In genomic region chr11:47564366-47564765, GRCh38 we compare ENCODE assay signal across 15 cellular contexts. TPM values are rescaled to one million over a fixed set of nuclear protein-coding genes. Genes with fewer than 3 reads are reported as not detected.
DNase-seq lines count a peak whose midpoint lies in the region; ATAC-seq, FAIRE-seq and TF ChIP-seq lines count a peak whose summit lies in the region.
"Not testable (repeated sequence)": the region's sequence is repeated elsewhere in the genome, so short reads cannot be mapped to it uniquely, and the experiment has no call there.
"Had no signal": no experiment of that assay in that cellular context is flagged by ENCODE, and none has a peak within 500 bp of the region (broad histone marks: within the 10 kb centered on the region; RNA-seq: fewer than 3 reads in every experiment).

No MANE protein-coding gene starts in this region.

- not testable (repeated sequence) for H3K36me3 Mint-ChIP-seq in WTC11; activated T-helper 2 cell treated with anti-CD3 and anti-CD28 coated beads, Interferon-gamma antibody, Interleukin-2, Interleukin-4, amounts not matched to agents 10 μg/mL and 5 μg/mL and 100 μg/mL, durations not matched to agents 14 hours and 24 hours and 36 hours (ENCODE audit: low read depth)
- H3K36me3 Mint-ChIP-seq in central memory CD8-positive, alpha-beta T cell (ENCODE audit: insufficient read depth) = peaks cover 11% of the 10 kb centered on the region

- H2AFZ ChIP-seq in DND-41 (ENCODE audit: low read depth, low read length) = 0 out of 2 replicates have a peak overlapping the region, but pooled peaks have one; percentile 98
- not testable (repeated sequence) for H2AFZ ChIP-seq in HepG2 (ENCODE audit: low read length)

- H3K4me1 ChIP-seq in DND-41 (ENCODE audit: insufficient read depth, low read length) (peaks cover 34% of the 10 kb centered on the region), HepG2 (ENCODE audit: insufficient read depth, low read length) (peaks cover 26% of the 10 kb centered on the region), gastrocnemius medialis (peaks cover 16 to 25% of the 10 kb centered on the region in 2 donors)

- not testable (repeated sequence) for DNase-seq in DND-41; LNCaP clone FGC (ENCODE audit: low read depth); WTC11 (ENCODE audit: low spot score); activated T-helper 2 cell treated with anti-CD3 and anti-CD28 coated beads, Interferon-gamma antibody, Interleukin-2, Interleukin-4, amounts not matched to agents 10 μg/mL and 5 μg/mL and 100 μg/mL, durations not matched to agents 14 hours and 24 hours and 36 hours (ENCODE audit: low spot score); central memory CD8-positive, alpha-beta T cell (ENCODE audit: low spot score in 2 of 2); HepG2 (ENCODE audit: low spot score); gastrocnemius medialis

- intact Hi-C loops in activated T-helper 2 cell treated with anti-CD3 and anti-CD28 coated beads, Interferon-gamma antibody, Interleukin-2, Interleukin-4, amounts not matched to agents 10 μg/mL and 5 μg/mL and 100 μg/mL, durations not matched to agents 14 hours and 24 hours and 36 hours (cut with micrococcal nuclease); HepG2 (cut with micrococcal nuclease; ENCODE audit: unreplicated experiment); gastrocnemius medialis (cut with DNase I; ENCODE audit: low total_unique reads): not testable (repeated sequence)

- H3K9ac ChIP-seq in DND-41 (ENCODE audit: low read depth, low read length) = peak overlapping the region; percentile 99
- peak overlapping the region; percentile 99 for H3K9ac ChIP-seq in HepG2 (ENCODE audit: insufficient read depth, low read depth, low read length)

- H3K9me3 ChIP-seq in DND-41 (ENCODE audit: insufficient read depth, low read length, severe bottlenecking); HepG2 (ENCODE audit: low read length); gastrocnemius medialis: not testable (repeated sequence)

- H3K4me1 Mint-ChIP-seq in WTC11 = not testable (repeated sequence)
- H3K4me1 Mint-ChIP-seq in activated T-helper 2 cell treated with anti-CD3 and anti-CD28 coated beads, Interferon-gamma antibody, Interleukin-2, Interleukin-4, amounts not matched to agents 10 μg/mL and 5 μg/mL and 100 μg/mL, durations not matched to agents 14 hours and 24 hours and 36 hours (ENCODE audit: low read depth) = peaks cover 15% of the 10 kb centered on the region
- H3K4me1 Mint-ChIP-seq in central memory CD8-positive, alpha-beta T cell = peaks cover 17% of the 10 kb centered on the region

- TF ChIP-seq POLR2A in HepG2 (IDR thresholded peaks at IDR 0.05; ENCODE audit: insufficient read depth in 1 of 2, low read depth in 2 of 2, low read length in 2 of 2); gastrocnemius medialis (IDR thresholded peaks at IDR 0.05): not testable (repeated sequence)

- TF ChIP-seq EP300 in HepG2 (IDR thresholded peaks at IDR 0.05; ENCODE audit: low read depth in 2 of 2, low read length in 2 of 2); HepG2 (CRISPR knock-in tag; IDR thresholded peaks at IDR 0.05; ENCODE audit: borderline replicate concordance): not testable (repeated sequence)

- 90% methylated on average over 10 of the region's 10 CpGs for WGBS in HepG2 (ENCODE audit: low lambda C conversion rate)

- BruUV-seq in HepG2 (replicated peaks; lab: Mats Ljungman, UMichigan) = not testable (repeated sequence)

- peak overlapping the region; percentile 43 for H3K4me3 Mint-ChIP-seq in WTC11
- H3K4me3 Mint-ChIP-seq in activated T-helper 2 cell treated with anti-CD3 and anti-CD28 coated beads, Interferon-gamma antibody, Interleukin-2, Interleukin-4, amounts not matched to agents 10 μg/mL and 5 μg/mL and 100 μg/mL, durations not matched to agents 14 hours and 24 hours and 36 hours (ENCODE audit: low read depth) = peak overlapping the region; percentile 49
- H3K4me3 Mint-ChIP-seq in central memory CD8-positive, alpha-beta T cell = peak overlapping the region; percentile 81

- in situ Hi-C loops in HepG2 (cut with HindIII; ENCODE audit: extremely low pct_ligation_motif_present, low pct_unique_long_range_greater_than_20kb); gastrocnemius medialis (cut with MboI; ENCODE audit: low sequenced_read_pairs in 4 of 4): not testable (repeated sequence)

- peak overlapping the region in 1 of 2 experiments; percentile 100; a peak in 3 of 4 replicates for H3K4me3 ChIP-seq in DND-41 (ENCODE audit: low read depth in 1 of 2, low read length in 2 of 2)
- H3K4me3 ChIP-seq in LNCaP clone FGC (ENCODE audit: low read depth, low read length) = peak overlapping the region; percentile 92; the same call in 1 of the 2 replicates
- H3K4me3 ChIP-seq in HepG2 (replicated peaks in 1 of 3; ENCODE audit: insufficient read depth in 1 of 3, low read depth in 2 of 3, low read length in 3 of 3) = peak overlapping the region in 1 of 3 experiments; percentile 97; a peak in 1 of 6 replicates
- peak overlapping the region in 1 of 4 donors; percentile 97 for H3K4me3 ChIP-seq in gastrocnemius medialis

- POLR2A ChIA-PET in WTC11 (lab: Charles Lee) = interaction anchor here (0.9 to 1.7 kb wide), 4 partner anchors 12 to 30 kb away, joined by 3 to 4 read pairs (median 3); partner anchors contain the start of genes C1QTNF4, KBTBD4 and NDUFS3
- POLR2A ChIA-PET in HepG2 (lab: Yijun Ruan, JAX) = interaction anchor here (1.5 to 3.9 kb wide), 4 partner anchors 10 to 152 kb away, joined by 3 to 19 read pairs (median 12); partner anchors contain the start of genes CELF1, KBTBD4 and NDUFS3

- not testable (repeated sequence) for H3K27ac Mint-ChIP-seq in WTC11; activated T-helper 2 cell treated with anti-CD3 and anti-CD28 coated beads, Interferon-gamma antibody, Interleukin-2, Interleukin-4, amounts not matched to agents 10 μg/mL and 5 μg/mL and 100 μg/mL, durations not matched to agents 14 hours and 24 hours and 36 hours
- peak overlapping the region; percentile 90 for H3K27ac Mint-ChIP-seq in central memory CD8-positive, alpha-beta T cell (ENCODE audit: low read depth)

- peaks cover 50% of the 10 kb centered on the region for H3K79me2 ChIP-seq in DND-41 (ENCODE audit: insufficient read depth, low read length)
- H3K79me2 ChIP-seq in HepG2 (ENCODE audit: insufficient read depth, low read length) = peaks cover 24% of the 10 kb centered on the region

- H3K36me3 ChIP-seq in DND-41 (ENCODE audit: insufficient read depth, low read length) = peaks cover 15% of the 10 kb centered on the region
- H3K36me3 ChIP-seq in HepG2 (replicated peaks in 1 of 2; ENCODE audit: control insufficient read depth in 1 of 2, insufficient read depth in 2 of 2, low read length in 2 of 2); gastrocnemius medialis: not testable (repeated sequence)

- CTCF ChIA-PET in WTC11 (lab: Charles Lee) = interaction anchor here (1.3 to 2.1 kb wide), 2 partner anchors 11 to 12 kb away, joined by 3 to 13 read pairs; no protein-coding TSS in a partner anchor
- CTCF ChIA-PET in HepG2 (lab: Yijun Ruan, JAX; ENCODE audit: low intra/inter-chr PET ratio, low total read pairs) = not testable (repeated sequence)

- H4K20me1 ChIP-seq in DND-41 (ENCODE audit: insufficient read depth, low read length); HepG2 (ENCODE audit: insufficient read depth, low read length): not testable (repeated sequence)

- not testable (repeated sequence) for ATAC-seq in DND-41 (ENCODE audit: insufficient read depth, low read depth); WTC11; central memory CD8-positive, alpha-beta T cell (replicated peaks; ENCODE audit: extremely low read depth, poor library complexity, severe bottlenecking); HepG2; gastrocnemius medialis

- not testable (repeated sequence) for H3K27me3 Mint-ChIP-seq in WTC11 (ENCODE audit: low read depth); activated T-helper 2 cell treated with anti-CD3 and anti-CD28 coated beads, Interferon-gamma antibody, Interleukin-2, Interleukin-4, amounts not matched to agents 10 μg/mL and 5 μg/mL and 100 μg/mL, durations not matched to agents 14 hours and 24 hours and 36 hours (ENCODE audit: low read depth); central memory CD8-positive, alpha-beta T cell

- H3K4me2 ChIP-seq in DND-41 (ENCODE audit: insufficient read depth, low read length) = peak overlapping the region; percentile 97
- H3K4me2 ChIP-seq in HepG2 (ENCODE audit: low read depth, low read length) = peak overlapping the region; percentile 23; the same call in 1 of the 2 replicates

- not testable (repeated sequence) for H3K9me3 Mint-ChIP-seq in WTC11; activated T-helper 2 cell treated with anti-CD3 and anti-CD28 coated beads, Interferon-gamma antibody, Interleukin-2, Interleukin-4, amounts not matched to agents 10 μg/mL and 5 μg/mL and 100 μg/mL, durations not matched to agents 14 hours and 24 hours and 36 hours; central memory CD8-positive, alpha-beta T cell

- H3K27ac ChIP-seq in DND-41 (ENCODE audit: low read length); HepG2 (ENCODE audit: extremely low read length, insufficient read depth, low read length): not testable (repeated sequence)
- H3K27ac ChIP-seq in gastrocnemius medialis = peak overlapping the region; percentile 81 to 89 (median 86)

- TF ChIP-seq RAD21 in HepG2 (CRISPR knock-in tag; IDR thresholded peaks at IDR 0.05) = not testable (repeated sequence)

- H3K27me3 ChIP-seq in DND-41 (ENCODE audit: insufficient read depth, low read length, poor library complexity); HepG2 (ENCODE audit: control insufficient read depth in 1 of 2, insufficient read depth in 2 of 2, low read length in 2 of 2); gastrocnemius medialis: not testable (repeated sequence)

- FAIRE-seq in HepG2 (lab: Jason Lieb, UNC) = not testable (repeated sequence)

- not testable (repeated sequence) for TF ChIP-seq CTCF in DND-41 (IDR thresholded peaks at IDR 0.05; ENCODE audit: borderline replicate concordance, extremely low read depth, low read length, poor library complexity, severe bottlenecking); LNCaP clone FGC (IDR thresholded peaks at IDR 0.05; ENCODE audit: control insufficient read depth, extremely low read depth, insufficient read depth); WTC11 (IDR thresholded peaks at IDR 0.05); HepG2 (CRISPR knock-in tag; IDR thresholded peaks at IDR 0.05); gastrocnemius medialis (IDR thresholded peaks at IDR 0.05 in 4 of 5, conservative IDR thresholded peaks at IDR 0.05 in 1 of 5)

RNA-seq across cellular contexts. Expression of gene PTPMT1, which starts 1.0 kb away (rescaled TPM):
- 49.5 to 69.4 TPM (median 65.4 TPM) in 3 replicates for total RNA-seq in WTC11 (2021)
- 50.7 and 53.9 TPM in 2 replicates for total RNA-seq in activated T-helper 2 cell treated with anti-CD3 and anti-CD28 coated beads, Interferon-gamma antibody, Interleukin-2, Interleukin-4, amounts not matched to agents 10 μg/mL and 5 μg/mL and 100 μg/mL, durations not matched to agents 14 hours and 24 hours and 36 hours
- total RNA-seq in HepG2 (2016; rRNA removed; fragmentation: Illumina TruSeq; extraction: Trizol) = 91.5 and 129 TPM in 2 replicates
- total RNA-seq in HepG2 (2016; cell fraction: cytosol; rRNA removed; fragmentation: Illumina TruSeq; extraction: Trizol; ENCODE audit: low read depth) = 298 and 321 TPM in 2 replicates
- 81.6 and 129 TPM in 2 replicates for total RNA-seq in HepG2 (2016; cell fraction: insoluble cytoplasmic fraction; rRNA removed; fragmentation: Illumina TruSeq; extraction: Trizol)
- total RNA-seq in HepG2 (2016; cell fraction: membrane; rRNA removed; fragmentation: Illumina TruSeq; extraction: Trizol) = 276 and 295 TPM in 2 replicates
- total RNA-seq in HepG2 (2016; cell fraction: nucleus; rRNA removed; fragmentation: Illumina TruSeq; extraction: Trizol) = 68.5 and 73.1 TPM in 2 replicates
- polyA plus RNA-seq in HepG2 (2011; rRNA removed) = 55.6 and 59.4 TPM in 2 replicates
- 75.6 and 88.6 TPM in 2 replicates for polyA plus RNA-seq in HepG2 (2011; cell fraction: cytosol; rRNA removed)
- 25.5 and 28.0 TPM in 2 replicates for polyA plus RNA-seq in HepG2 (2011; cell fraction: nucleus; rRNA removed)
- polyA plus RNA-seq in HepG2 (2012) = 46.9 and 52.6 TPM in 2 replicates
- 363 and 406 TPM in 2 replicates for polyA plus RNA-seq in HepG2 (2016; cell fraction: cytosol; fragmentation: Illumina TruSeq; extraction: Trizol; ENCODE audit: low read depth)
- polyA plus RNA-seq in HepG2 (2016; cell fraction: insoluble cytoplasmic fraction; fragmentation: Illumina TruSeq; extraction: Trizol; ENCODE audit: low read depth) = 80.1 and 94.0 TPM in 2 replicates
- polyA plus RNA-seq in HepG2 (2016; cell fraction: membrane; fragmentation: Illumina TruSeq; extraction: Trizol; ENCODE audit: low read depth) = 256 and 270 TPM in 2 replicates
- polyA plus RNA-seq in HepG2 (2016; cell fraction: nucleus; fragmentation: Illumina TruSeq; extraction: Trizol; ENCODE audit: insufficient read depth, low read depth) = 125 and 127 TPM in 2 replicates
- polyA minus RNA-seq in HepG2 (2011; rRNA and poly(A)+ RNA removed; ENCODE audit: low replicate concordance) = 42.4 and 68.4 TPM in 2 replicates
- 19.5 and 22.2 TPM in 2 replicates for polyA minus RNA-seq in HepG2 (2011; cell fraction: cytosol; rRNA and poly(A)+ RNA removed)
- polyA minus RNA-seq in HepG2 (2011; cell fraction: nucleus; rRNA and poly(A)+ RNA removed) = 21.8 and 25.0 TPM in 2 replicates
- total RNA-seq in gastrocnemius medialis = 10 to 100 TPM; 58.2 to 87.9 (median 79.8) TPM

RNA-seq across cellular contexts. Expression of gene CELF1, which starts 11.4 kb away (rescaled TPM):
- total RNA-seq in WTC11 (2021) = 160 to 177 TPM (median 169 TPM) in 3 replicates
- total RNA-seq in activated T-helper 2 cell treated with anti-CD3 and anti-CD28 coated beads, Interferon-gamma antibody, Interleukin-2, Interleukin-4, amounts not matched to agents 10 μg/mL and 5 μg/mL and 100 μg/mL, durations not matched to agents 14 hours and 24 hours and 36 hours = 129 and 132 TPM in 2 replicates
- total RNA-seq in HepG2 (2016; rRNA removed; fragmentation: Illumina TruSeq; extraction: Trizol) = 80.1 and 93.4 TPM in 2 replicates
- total RNA-seq in HepG2 (2016; cell fraction: cytosol; rRNA removed; fragmentation: Illumina TruSeq; extraction: Trizol; ENCODE audit: low read depth) = 11.9 and 18.9 TPM in 2 replicates
- total RNA-seq in HepG2 (2016; cell fraction: insoluble cytoplasmic fraction; rRNA removed; fragmentation: Illumina TruSeq; extraction: Trizol) = 79.6 and 87.8 TPM in 2 replicates
- 21.9 and 25.0 TPM in 2 replicates for total RNA-seq in HepG2 (2016; cell fraction: membrane; rRNA removed; fragmentation: Illumina TruSeq; extraction: Trizol)
- 82.4 and 83.3 TPM in 2 replicates for total RNA-seq in HepG2 (2016; cell fraction: nucleus; rRNA removed; fragmentation: Illumina TruSeq; extraction: Trizol)
- 69.0 and 70.4 TPM in 2 replicates for polyA plus RNA-seq in HepG2 (2011; rRNA removed)
- 39.2 and 40.8 TPM in 2 replicates for polyA plus RNA-seq in HepG2 (2011; cell fraction: cytosol; rRNA removed)
- 119 and 122 TPM in 2 replicates for polyA plus RNA-seq in HepG2 (2011; cell fraction: nucleus; rRNA removed)
- polyA plus RNA-seq in HepG2 (2012) = 26.5 and 31.0 TPM in 2 replicates
- polyA plus RNA-seq in HepG2 (2016; cell fraction: cytosol; fragmentation: Illumina TruSeq; extraction: Trizol; ENCODE audit: low read depth) = 1.3 and 1.7 TPM in 2 replicates
- 45.5 and 54.9 TPM in 2 replicates for polyA plus RNA-seq in HepG2 (2016; cell fraction: insoluble cytoplasmic fraction; fragmentation: Illumina TruSeq; extraction: Trizol; ENCODE audit: low read depth)
- 4.2 and 6.0 TPM in 2 replicates for polyA plus RNA-seq in HepG2 (2016; cell fraction: membrane; fragmentation: Illumina TruSeq; extraction: Trizol; ENCODE audit: low read depth)
- polyA plus RNA-seq in HepG2 (2016; cell fraction: nucleus; fragmentation: Illumina TruSeq; extraction: Trizol; ENCODE audit: insufficient read depth, low read depth) = 81.4 and 92.9 TPM in 2 replicates
- 153 and 310 TPM in 2 replicates for polyA minus RNA-seq in HepG2 (2011; rRNA and poly(A)+ RNA removed; ENCODE audit: low replicate concordance)
- polyA minus RNA-seq in HepG2 (2011; cell fraction: cytosol; rRNA and poly(A)+ RNA removed) = 51.3 and 63.1 TPM in 2 replicates
- 123 and 152 TPM in 2 replicates for polyA minus RNA-seq in HepG2 (2011; cell fraction: nucleus; rRNA and poly(A)+ RNA removed)
- total RNA-seq in gastrocnemius medialis = 100 to 1,000 TPM; 106 to 185 (median 136) TPM

RNA-seq across cellular contexts. Expression of gene KBTBD4, which starts 14.4 kb away (rescaled TPM):
- total RNA-seq in WTC11 (2021) (12.3 to 14.3 TPM (median 13.9 TPM) in 3 replicates), HepG2 (2016; rRNA removed; fragmentation: Illumina TruSeq; extraction: Trizol) (12.8 and 16.3 TPM in 2 replicates), gastrocnemius medialis (10 to 100 TPM; 25.0 to 35.6 (median 30.4) TPM)
- 14.2 and 15.3 TPM in 2 replicates for total RNA-seq in activated T-helper 2 cell treated with anti-CD3 and anti-CD28 coated beads, Interferon-gamma antibody, Interleukin-2, Interleukin-4, amounts not matched to agents 10 μg/mL and 5 μg/mL and 100 μg/mL, durations not matched to agents 14 hours and 24 hours and 36 hours
- total RNA-seq in HepG2 (2016; cell fraction: cytosol; rRNA removed; fragmentation: Illumina TruSeq; extraction: Trizol; ENCODE audit: low read depth) = 1.7 and 3.2 TPM in 2 replicates
- total RNA-seq in HepG2 (2016; cell fraction: insoluble cytoplasmic fraction; rRNA removed; fragmentation: Illumina TruSeq; extraction: Trizol) = 11.8 and 15.3 TPM in 2 replicates
- total RNA-seq in HepG2 (2016; cell fraction: membrane; rRNA removed; fragmentation: Illumina TruSeq; extraction: Trizol) = 4.6 and 5.3 TPM in 2 replicates
- total RNA-seq in HepG2 (2016; cell fraction: nucleus; rRNA removed; fragmentation: Illumina TruSeq; extraction: Trizol) = 6.6 and 6.7 TPM in 2 replicates
- polyA plus RNA-seq in HepG2 (2011; rRNA removed) = 8.5 and 10.4 TPM in 2 replicates
- polyA plus RNA-seq in HepG2 (2011; cell fraction: cytosol; rRNA removed) = 10.7 and 10.9 TPM in 2 replicates
- 4.4 and 5.2 TPM in 2 replicates for polyA plus RNA-seq in HepG2 (2011; cell fraction: nucleus; rRNA removed)
- 6.3 and 8.1 TPM in 2 replicates for polyA plus RNA-seq in HepG2 (2012)
- 0.88 and 1.1 TPM in 2 replicates for polyA plus RNA-seq in HepG2 (2016; cell fraction: cytosol; fragmentation: Illumina TruSeq; extraction: Trizol; ENCODE audit: low read depth)
- 13.5 and 13.9 TPM in 2 replicates for polyA plus RNA-seq in HepG2 (2016; cell fraction: insoluble cytoplasmic fraction; fragmentation: Illumina TruSeq; extraction: Trizol; ENCODE audit: low read depth)
- 2.7 and 3.1 TPM in 2 replicates for polyA plus RNA-seq in HepG2 (2016; cell fraction: membrane; fragmentation: Illumina TruSeq; extraction: Trizol; ENCODE audit: low read depth)
- polyA plus RNA-seq in HepG2 (2016; cell fraction: nucleus; fragmentation: Illumina TruSeq; extraction: Trizol; ENCODE audit: insufficient read depth, low read depth) = 7.0 and 7.3 TPM in 2 replicates
- 23.9 and 78.0 TPM in 2 replicates for polyA minus RNA-seq in HepG2 (2011; rRNA and poly(A)+ RNA removed; ENCODE audit: low replicate concordance)
- polyA minus RNA-seq in HepG2 (2011; cell fraction: cytosol; rRNA and poly(A)+ RNA removed) = 6.1 and 7.7 TPM in 2 replicates
- 6.1 and 6.6 TPM in 2 replicates for polyA minus RNA-seq in HepG2 (2011; cell fraction: nucleus; rRNA and poly(A)+ RNA removed)

RNA-seq across cellular contexts. Expression of gene NDUFS3, which starts 14.5 kb away (rescaled TPM):
- 111 to 140 TPM (median 125 TPM) in 3 replicates for total RNA-seq in WTC11 (2021)
- total RNA-seq in activated T-helper 2 cell treated with anti-CD3 and anti-CD28 coated beads, Interferon-gamma antibody, Interleukin-2, Interleukin-4, amounts not matched to agents 10 μg/mL and 5 μg/mL and 100 μg/mL, durations not matched to agents 14 hours and 24 hours and 36 hours = 132 and 142 TPM in 2 replicates
- total RNA-seq in HepG2 (2016; rRNA removed; fragmentation: Illumina TruSeq; extraction: Trizol) = 151 and 177 TPM in 2 replicates
- 63.9 and 66.7 TPM in 2 replicates for total RNA-seq in HepG2 (2016; cell fraction: cytosol; rRNA removed; fragmentation: Illumina TruSeq; extraction: Trizol; ENCODE audit: low read depth)
- total RNA-seq in HepG2 (2016; cell fraction: insoluble cytoplasmic fraction; rRNA removed; fragmentation: Illumina TruSeq; extraction: Trizol) = 156 and 192 TPM in 2 replicates
- 73.2 and 73.9 TPM in 2 replicates for total RNA-seq in HepG2 (2016; cell fraction: membrane; rRNA removed; fragmentation: Illumina TruSeq; extraction: Trizol)
- 95.2 and 101 TPM in 2 replicates for total RNA-seq in HepG2 (2016; cell fraction: nucleus; rRNA removed; fragmentation: Illumina TruSeq; extraction: Trizol)
- polyA plus RNA-seq in HepG2 (2011; rRNA removed) = 136 and 184 TPM in 2 replicates
- polyA plus RNA-seq in HepG2 (2011; cell fraction: cytosol; rRNA removed) = 250 and 309 TPM in 2 replicates
- polyA plus RNA-seq in HepG2 (2011; cell fraction: nucleus; rRNA removed) = 121 and 147 TPM in 2 replicates
- polyA plus RNA-seq in HepG2 (2012) = 68.1 and 104 TPM in 2 replicates
- polyA plus RNA-seq in HepG2 (2016; cell fraction: cytosol; fragmentation: Illumina TruSeq; extraction: Trizol; ENCODE audit: low read depth) = 59.5 and 64.2 TPM in 2 replicates
- 207 and 214 TPM in 2 replicates for polyA plus RNA-seq in HepG2 (2016; cell fraction: insoluble cytoplasmic fraction; fragmentation: Illumina TruSeq; extraction: Trizol; ENCODE audit: low read depth)
- 60.1 and 66.7 TPM in 2 replicates for polyA plus RNA-seq in HepG2 (2016; cell fraction: membrane; fragmentation: Illumina TruSeq; extraction: Trizol; ENCODE audit: low read depth)
- polyA plus RNA-seq in HepG2 (2016; cell fraction: nucleus; fragmentation: Illumina TruSeq; extraction: Trizol; ENCODE audit: insufficient read depth, low read depth) = 195 and 196 TPM in 2 replicates
- polyA minus RNA-seq in HepG2 (2011; rRNA and poly(A)+ RNA removed; ENCODE audit: low replicate concordance) = 139 and 344 TPM in 2 replicates
- polyA minus RNA-seq in HepG2 (2011; cell fraction: cytosol; rRNA and poly(A)+ RNA removed) = 32.1 and 32.6 TPM in 2 replicates
- polyA minus RNA-seq in HepG2 (2011; cell fraction: nucleus; rRNA and poly(A)+ RNA removed) = 45.3 and 46.7 TPM in 2 replicates
- 100 to 1,000 TPM; 143 to 240 (median 194) TPM for total RNA-seq in gastrocnemius medialis

RNA-seq across cellular contexts. Expression of gene FAM180B, which starts 22.1 kb away (rescaled TPM):
- 0.16 to 0.28 TPM in 2 of 3 replicates, not detected in the other for total RNA-seq in WTC11 (2021)
- 0.25 and 0.39 TPM in 2 replicates for total RNA-seq in activated T-helper 2 cell treated with anti-CD3 and anti-CD28 coated beads, Interferon-gamma antibody, Interleukin-2, Interleukin-4, amounts not matched to agents 10 μg/mL and 5 μg/mL and 100 μg/mL, durations not matched to agents 14 hours and 24 hours and 36 hours
- 0.40 and 0.42 TPM in 2 replicates for total RNA-seq in HepG2 (2016; rRNA removed; fragmentation: Illumina TruSeq; extraction: Trizol)
- 0.30 and 0.44 TPM in 2 replicates for total RNA-seq in HepG2 (2016; cell fraction: cytosol; rRNA removed; fragmentation: Illumina TruSeq; extraction: Trizol; ENCODE audit: low read depth)
- 0.26 TPM in 1 of 2 replicates, not detected in the other for total RNA-seq in HepG2 (2016; cell fraction: insoluble cytoplasmic fraction; rRNA removed; fragmentation: Illumina TruSeq; extraction: Trizol)
- total RNA-seq in HepG2 (2016; cell fraction: membrane; rRNA removed; fragmentation: Illumina TruSeq; extraction: Trizol) = 0.31 and 0.34 TPM in 2 replicates
- 0.34 and 0.37 TPM in 2 replicates for total RNA-seq in HepG2 (2016; cell fraction: nucleus; rRNA removed; fragmentation: Illumina TruSeq; extraction: Trizol)
- 0.72 and 1.0 TPM in 2 replicates for polyA plus RNA-seq in HepG2 (2011; rRNA removed)
- polyA plus RNA-seq in HepG2 (2011; cell fraction: cytosol; rRNA removed) = 0.46 and 0.60 TPM in 2 replicates
- 2.4 and 3.5 TPM in 2 replicates for polyA plus RNA-seq in HepG2 (2011; cell fraction: nucleus; rRNA removed)
- 0.45 and 0.86 TPM in 2 replicates for polyA plus RNA-seq in HepG2 (2012)
- polyA plus RNA-seq in HepG2 (2016; cell fraction: cytosol; fragmentation: Illumina TruSeq; extraction: Trizol; ENCODE audit: low read depth) = 0.21 and 0.43 TPM in 2 replicates
- polyA plus RNA-seq in HepG2 (2016; cell fraction: insoluble cytoplasmic fraction; fragmentation: Illumina TruSeq; extraction: Trizol; ENCODE audit: low read depth) = 0.16 TPM in 1 of 2 replicates, not detected in the other
- 0.38 and 0.40 TPM in 2 replicates for polyA plus RNA-seq in HepG2 (2016; cell fraction: membrane; fragmentation: Illumina TruSeq; extraction: Trizol; ENCODE audit: low read depth)
- 0.56 and 0.70 TPM in 2 replicates for polyA plus RNA-seq in HepG2 (2016; cell fraction: nucleus; fragmentation: Illumina TruSeq; extraction: Trizol; ENCODE audit: insufficient read depth, low read depth)
- 0.23 and 1.0 TPM in 2 replicates for polyA minus RNA-seq in HepG2 (2011; rRNA and poly(A)+ RNA removed; ENCODE audit: low replicate concordance)
- not detected in 2 replicates for polyA minus RNA-seq in HepG2 (2011; cell fraction: cytosol; rRNA and poly(A)+ RNA removed)
- 0.52 and 0.75 TPM in 2 replicates for polyA minus RNA-seq in HepG2 (2011; cell fraction: nucleus; rRNA and poly(A)+ RNA removed)
- total RNA-seq in gastrocnemius medialis = not detected
- total RNA-seq: glomerular endothelial cell, HFFc6, HT1080, Peyer's patch, prostate gland, SJSA1 had no signal
- polyA plus RNA-seq: neural cell, stomach had no signal
